In genomic region chr17:3740611-3741073, GRCh38 we compare ENCODE assay signal across 1 cellular context.
TF ChIP-seq lines count a peak whose summit lies in the region.

No MANE protein-coding gene starts in this region.

TF ChIP-seq in GM23338, 12 proteins besides CTCF, POLR2A, EP300 and RAD21 (continued from another document):
- TF ChIP-seq ZNF462 (CRISPR knock-in tag; IDR thresholded peaks at IDR 0.05) (no peak), REST (IDR thresholded peaks at IDR 0.05; ENCODE audit: unreplicated experiment) (no peak), POLR2AphosphoS5 (IDR thresholded peaks at IDR 0.05; ENCODE audit: low read depth) (no peak), ZNF114 (CRISPR knock-in tag; IDR thresholded peaks at IDR 0.05) (no peak), STAT1 (IDR thresholded peaks at IDR 0.05; ENCODE audit: unreplicated experiment) (no peak), CREB1 (CRISPR knock-in tag; IDR thresholded peaks at IDR 0.05; ENCODE audit: low read depth) (no peak), ETS1 (IDR thresholded peaks at IDR 0.05) (no peak), NANOG (IDR thresholded peaks at IDR 0.05; ENCODE audit: borderline replicate concordance) (no peak), ZNF331 (CRISPR knock-in tag; IDR thresholded peaks at IDR 0.05; ENCODE audit: low read depth) (no peak)
TF ChIP-seq in GM23338: peak in this region for 0.
